Comparison of ENCODE assay signal across 14 cellular contexts in genomic region chr6:107173779-107174178, GRCh38.
"Had no signal": no experiment of that assay in that cellular context is flagged by ENCODE, and none has a peak within 500 bp of the region (broad histone marks: within the 10 kb centered on the region; RNA-seq: fewer than 3 reads in every experiment).

No MANE protein-coding gene starts in this region.

- H3K36me3 ChIP-seq: ovary, vagina, WERI-Rb-1 had no signal

- H3K27ac Mint-ChIP-seq: activated CD4-positive, alpha-beta T cell treated with anti-CD3 and anti-CD28 coated beads for 36 hours; activated CD8-positive, alpha-beta T cell treated with anti-CD3 and anti-CD28 coated beads, Interleukin-2, amount 10 ng/mL, durations not matched to agents 7 days and 5 days; activated naive CD8-positive, alpha-beta T cell treated with anti-CD3 and anti-CD28 coated beads, Interleukin-2, amount 50 U/mL, for 24 hours; T-cell had no signal

- H3K4me1 ChIP-seq: vagina had no signal

- H3K9me3 ChIP-seq: ovary, vagina had no signal

- H3K27ac ChIP-seq: dorsolateral prefrontal cortex, ovary, vagina, WERI-Rb-1 had no signal

- H3K4me3 Mint-ChIP-seq: activated CD4-positive, alpha-beta T cell treated with anti-CD3 and anti-CD28 coated beads for 36 hours; activated CD8-positive, alpha-beta T cell treated with anti-CD3 and anti-CD28 coated beads, Interleukin-2, amount 10 ng/mL, durations not matched to agents 7 days and 5 days; activated naive CD8-positive, alpha-beta T cell treated with anti-CD3 and anti-CD28 coated beads, Interleukin-2, amount 50 U/mL, for 24 hours; T-cell had no signal

- H3K27me3 Mint-ChIP-seq: activated CD4-positive, alpha-beta T cell treated with anti-CD3 and anti-CD28 coated beads for 36 hours; activated naive CD8-positive, alpha-beta T cell treated with anti-CD3 and anti-CD28 coated beads, Interleukin-2, amount 50 U/mL, for 24 hours; T-cell had no signal

- H3K27me3 ChIP-seq: dorsolateral prefrontal cortex, ovary, vagina had no signal

- H3K4me3 ChIP-seq: dorsolateral prefrontal cortex, ovary, vagina had no signal

- DNase-seq: activated CD4-positive, alpha-beta T cell treated with anti-CD3 and anti-CD28 coated beads for 36 hours; activated CD8-positive, alpha-beta memory T cell treated with anti-CD3 and anti-CD28 coated beads, Interleukin-2, amount 50 U/mL, for 48 hours; activated CD8-positive, alpha-beta T cell treated with anti-CD3 and anti-CD28 coated beads, Interleukin-2, amount 10 ng/mL, durations not matched to agents 7 days and 5 days; activated naive CD4-positive, alpha-beta T cell; activated naive CD8-positive, alpha-beta T cell treated with anti-CD3 and anti-CD28 coated beads, Interleukin-2, amount 50 U/mL, for 24 hours; dorsolateral prefrontal cortex; left ventricle myocardium superior; mesendoderm; ovary; stimulated activated CD4-positive, alpha-beta T cell treated with anti-CD3 and anti-CD28 coated beads, Interleukin-4, amount 100 ng/mL, for 4 hours; T-cell; WERI-Rb-1 had no signal

- ATAC-seq: activated CD4-positive, alpha-beta T cell treated with anti-CD3 and anti-CD28 coated beads for 36 hours; activated CD8-positive, alpha-beta T cell treated with anti-CD3 and anti-CD28 coated beads, Interleukin-2, amount 10 ng/mL, durations not matched to agents 7 days and 5 days; activated naive CD8-positive, alpha-beta T cell treated with anti-CD3 and anti-CD28 coated beads, Interleukin-2, amount 50 U/mL, for 24 hours; esophagus mucosa; left ventricle myocardium superior; T-cell had no signal

- H3K4me1 Mint-ChIP-seq: activated CD4-positive, alpha-beta T cell treated with anti-CD3 and anti-CD28 coated beads for 36 hours; activated naive CD8-positive, alpha-beta T cell treated with anti-CD3 and anti-CD28 coated beads, Interleukin-2, amount 50 U/mL, for 24 hours; T-cell had no signal
